Comparison of ENCODE assay signal across 11 cellular contexts in genomic region chr4:6992728-6993655, GRCh38. TPM values are rescaled to one million over a fixed set of nuclear protein-coding genes. Genes with fewer than 3 reads are reported as not detected.
DNase-seq lines count a peak whose midpoint lies in the region; ATAC-seq, FAIRE-seq and TF ChIP-seq lines count a peak whose summit lies in the region.
"Had no signal": no experiment of that assay in that cellular context is flagged by ENCODE, and none has a peak within 500 bp of the region (broad histone marks: within the 10 kb centered on the region; RNA-seq: fewer than 3 reads in every experiment).

No MANE protein-coding gene starts in this region.

- H3K9me3 Mint-ChIP-seq in astrocyte (ENCODE audit: unreplicated experiment) (no peaks in the 10 kb centered on the region), neural progenitor cell (no peaks in the 10 kb centered on the region)
- H3K9me3 Mint-ChIP-seq: T-cell had no signal

- no peak overlapping the region for H3K4ac ChIP-seq in IMR-90 (ENCODE audit: low read depth, low read length)

- peaks cover 35 to 64% of the 10 kb centered on the region in 2 experiments for H3K79me1 ChIP-seq in IMR-90 (ENCODE audit: low read depth in 1 of 2, low read length in 2 of 2)

- 100% methylated on average over 2 of the region's 13 CpGs; no CpG with 5 or more reads in 1 of the 2 experiments for WGBS in IMR-90 (ENCODE audit: extremely low coverage in 2 of 2, insufficient read length in 1 of 2), 2 experiments

- H3K4me3 ChIP-seq in IMR-90 (ENCODE audit: insufficient read depth, low read depth, low read length) (no peak overlapping the region), astrocyte (ENCODE audit: insufficient read depth, low read depth, low read length) (no peak overlapping the region), neural progenitor cell (no peak overlapping the region)
- H3K4me3 ChIP-seq: gastrocnemius medialis had no signal

- H3K9me3 ChIP-seq in IMR-90 (ENCODE audit: control insufficient read depth, insufficient read depth, low read length) (no peaks in the 10 kb centered on the region), astrocyte (ENCODE audit: insufficient read depth, low read depth, low read length) (no peaks in the 10 kb centered on the region), neural progenitor cell (ENCODE audit: low read depth) (no peaks in the 10 kb centered on the region)
- H3K9me3 ChIP-seq: gastrocnemius medialis had no signal

- H3K27ac Mint-ChIP-seq in astrocyte (ENCODE audit: unreplicated experiment) (peak overlapping the region; percentile 35), neural progenitor cell (peak overlapping the region; percentile 40)

- no peak overlapping the region for H2AK5ac ChIP-seq in IMR-90 (ENCODE audit: low read depth, low read length)

- no peak overlapping the region for H2BK120ac ChIP-seq in IMR-90 (ENCODE audit: low read depth, low read length)

- H3K4me1 ChIP-seq in IMR-90 (ENCODE audit: control insufficient read depth, insufficient read depth, low read length) = peaks cover 15% of the 10 kb centered on the region
- H3K4me1 ChIP-seq in astrocyte (ENCODE audit: insufficient read depth, low read length) = peaks cover 21% of the 10 kb centered on the region
- H3K4me1 ChIP-seq in neural progenitor cell = peaks cover 18% of the 10 kb centered on the region

- CTCF ChIA-PET in IMR-90 (lab: Yijun Ruan, JAX) = interaction anchor here (1.5 kb wide), 1 partner anchor 78 kb away, joined by 5 read pairs; no protein-coding TSS in a partner anchor

- no peak overlapping the region for H2BK5ac ChIP-seq in IMR-90 (ENCODE audit: low read depth, low read length, poor library complexity, severe bottlenecking)

- H3K36me3 ChIP-seq in IMR-90 (ENCODE audit: control insufficient read depth, insufficient read depth, low read length) (peaks cover 14% of the 10 kb centered on the region), astrocyte (ENCODE audit: insufficient read depth, low read length) (peaks cover 5% of the 10 kb centered on the region), neural progenitor cell (no peaks in the 10 kb centered on the region)

- no peak for TF ChIP-seq POLR2A in IMR-90 (IDR thresholded peaks at IDR 0.05; ENCODE audit: low read depth, low read length)

- no peak overlapping the region for H4K91ac ChIP-seq in IMR-90 (ENCODE audit: insufficient read depth, low read depth, low read length)

- H3F3A ChIP-seq in neural progenitor cell (ENCODE audit: low read depth) = peaks cover under 1% of the 10 kb centered on the region

- peak; percentile 93 for DNase-seq in DMS79 (lab: John Stamatoyannopoulos, UW)
- DNase-seq in IMR-90 = peak; percentile 40
- peak; percentile 37 for DNase-seq in astrocyte (ENCODE audit: low read depth)
- no peak for DNase-seq in neural progenitor cell (ENCODE audit: low spot score)
- DNase-seq: gastrocnemius medialis, T-cell had no signal

- dilution Hi-C loops in IMR-90 (cut with HindIII; ENCODE audit: low sequenced_read_pairs, unreplicated experiment) = no loop called here

- ATAC-seq in IMR-90 (ENCODE audit: low read depth) (peak; percentile 14; the same call in 1 of the 2 replicates), GM18519 (IDR thresholded peaks at IDR 0.05; ENCODE audit: low FRiP score, unreplicated experiment) (no peak), HG03378 (IDR thresholded peaks at IDR 0.05; ENCODE audit: unreplicated experiment) (no peak), HG03520 (IDR thresholded peaks at IDR 0.05; ENCODE audit: unreplicated experiment) (no peak), HG02623 (IDR thresholded peaks at IDR 0.05; ENCODE audit: unreplicated experiment) (no peak)
- ATAC-seq: HCT116, T-cell had no signal

- no peak overlapping the region for H3K4me2 ChIP-seq in IMR-90 (ENCODE audit: low read depth, low read length)
- no peak overlapping the region for H3K4me2 ChIP-seq in astrocyte (ENCODE audit: low read length)
- no peak overlapping the region for H3K4me2 ChIP-seq in neural progenitor cell

- no peak overlapping the region for H2AFZ ChIP-seq in IMR-90 (replicated peaks; ENCODE audit: low read length, poor library complexity)
- no peak overlapping the region for H2AFZ ChIP-seq in astrocyte (ENCODE audit: low read depth, low read length)
- H2AFZ ChIP-seq in neural progenitor cell (replicated peaks) = no peak overlapping the region

- no TSS peak for BruUV-seq in IMR-90 (replicated peaks; lab: Mats Ljungman, UMichigan)

- H3K4me1 Mint-ChIP-seq in astrocyte (ENCODE audit: low read depth, unreplicated experiment) (peaks cover 31% of the 10 kb centered on the region), neural progenitor cell (peaks cover 33% of the 10 kb centered on the region)

- peaks cover 28% of the 10 kb centered on the region for H3K9me1 ChIP-seq in IMR-90 (ENCODE audit: insufficient read depth, low read length)

- H2BK20ac ChIP-seq in IMR-90 (ENCODE audit: low read depth, low read length) = no peak overlapping the region

- H3K9ac ChIP-seq in IMR-90 (ENCODE audit: low read depth, low read length) (no peak overlapping the region), astrocyte (ENCODE audit: low read length) (no peak overlapping the region), neural progenitor cell (no peak overlapping the region)

- H3K27ac ChIP-seq in IMR-90 (ENCODE audit: insufficient read depth, low read length) = no peak overlapping the region
- no peak overlapping the region for H3K27ac ChIP-seq in astrocyte (ENCODE audit: low read depth, low read length)
- H3K27ac ChIP-seq in neural progenitor cell = no peak overlapping the region

- H3K23ac ChIP-seq in IMR-90 (ENCODE audit: low read depth, low read length) = 0 out of 2 replicates have a peak overlapping the region, but pooled peaks have one; percentile 10

- no peak overlapping the region for H2AK9ac ChIP-seq in IMR-90 (replicated peaks; ENCODE audit: low read depth, low read length, poor library complexity)

- H3K14ac ChIP-seq in IMR-90 (replicated peaks; ENCODE audit: low read depth, low read length) = no peak overlapping the region

- H3K79me2 ChIP-seq in astrocyte (ENCODE audit: insufficient read depth, low read length) (peaks cover 40% of the 10 kb centered on the region), neural progenitor cell (ENCODE audit: low read depth) (peaks cover 58% of the 10 kb centered on the region)

- H4K8ac ChIP-seq in IMR-90 (ENCODE audit: low read depth in 2 of 2, low read length in 2 of 2) = no peak overlapping the region

- no peaks in the 10 kb centered on the region for H3K27me3 Mint-ChIP-seq in astrocyte (ENCODE audit: low read depth, unreplicated experiment)
- peaks cover 4% of the 10 kb centered on the region for H3K27me3 Mint-ChIP-seq in neural progenitor cell (ENCODE audit: insufficient read depth, low read depth)
- H3K27me3 Mint-ChIP-seq: T-cell had no signal

- H3K36me3 Mint-ChIP-seq in astrocyte (ENCODE audit: low read depth, unreplicated experiment) (peaks cover 12% of the 10 kb centered on the region), neural progenitor cell (peaks cover 19% of the 10 kb centered on the region)

- intact Hi-C loops in IMR-90 (cut with micrococcal nuclease) = loop anchor here (5.0 kb wide), 1 partner anchor 271 kb away; no protein-coding TSS in a partner anchor

- no peak overlapping the region for H4K5ac ChIP-seq in IMR-90 (ENCODE audit: low read depth, low read length)

- H3K18ac ChIP-seq in IMR-90 (ENCODE audit: low read depth, low read length) = no peak overlapping the region

- no peak overlapping the region for H2BK15ac ChIP-seq in IMR-90 (ENCODE audit: low read depth, low read length)

- no peak overlapping the region for H3K56ac ChIP-seq in IMR-90 (ENCODE audit: extremely low read depth, insufficient read depth, low read length)

- TF ChIP-seq RAD21 in IMR-90 (IDR thresholded peaks at IDR 0.05; ENCODE audit: low read length) = no peak

- POLR2A ChIA-PET in IMR-90 (lab: Charles Lee; ENCODE audit: unreplicated experiment) = no interaction called here

- TF ChIP-seq CTCF in IMR-90 (conservative IDR thresholded peaks at IDR 0.05; ENCODE audit: low read depth, low read length) = no peak
- no peak for TF ChIP-seq CTCF in astrocyte (IDR thresholded peaks at IDR 0.05; ENCODE audit: insufficient read depth, low read depth, low read length)
- TF ChIP-seq CTCF in neural progenitor cell (IDR thresholded peaks at IDR 0.05) = no peak

- H4K20me1 ChIP-seq in IMR-90 (ENCODE audit: insufficient read depth, low read length) (peaks cover 46% of the 10 kb centered on the region), astrocyte (ENCODE audit: insufficient read depth, low read length) (peaks cover 57% of the 10 kb centered on the region), neural progenitor cell (ENCODE audit: low read depth) (peaks cover 64% of the 10 kb centered on the region)

- H3K27me3 ChIP-seq in IMR-90 (ENCODE audit: control insufficient read depth, insufficient read depth, low read length) = no peaks in the 10 kb centered on the region
- no peaks in the 10 kb centered on the region for H3K27me3 ChIP-seq in astrocyte (ENCODE audit: insufficient read depth, low read length)
- H3K27me3 ChIP-seq in neural progenitor cell = no peaks in the 10 kb centered on the region
- H3K27me3 ChIP-seq: gastrocnemius medialis had no signal

- in situ Hi-C loops in IMR-90 (cut with MboI; ENCODE audit: low sequenced_read_pairs) = no loop called here

- peak overlapping the region; percentile 5 for H3K4me3 Mint-ChIP-seq in astrocyte (ENCODE audit: unreplicated experiment)
- H3K4me3 Mint-ChIP-seq in neural progenitor cell = no peak overlapping the region
- H3K4me3 Mint-ChIP-seq: T-cell had no signal

- FAIRE-seq in astrocyte (lab: Jason Lieb, UNC) = no peak

TF ChIP-seq in IMR-90, 13 proteins besides CTCF, POLR2A, EP300 and RAD21 (continues in another document):
- no peak for TF ChIP-seq NFE2L2 (IDR thresholded peaks at IDR 0.05; ENCODE audit: low read depth, low read length)
- no peak for TF ChIP-seq MAZ (IDR thresholded peaks at IDR 0.05; ENCODE audit: borderline replicate concordance, low read depth, low read length)
- TF ChIP-seq, protein P1, sequence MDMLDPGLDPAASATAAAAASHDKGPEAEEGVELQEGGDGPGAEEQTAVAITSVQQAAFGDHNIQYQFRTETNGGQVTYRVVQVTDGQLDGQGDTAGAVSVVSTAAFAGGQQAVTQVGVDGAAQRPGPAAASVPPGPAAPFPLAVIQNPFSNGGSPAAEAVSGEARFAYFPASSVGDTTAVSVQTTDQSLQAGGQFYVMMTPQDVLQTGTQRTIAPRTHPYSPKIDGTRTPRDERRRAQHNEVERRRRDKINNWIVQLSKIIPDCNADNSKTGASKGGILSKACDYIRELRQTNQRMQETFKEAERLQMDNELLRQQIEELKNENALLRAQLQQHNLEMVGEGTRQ (IDR thresholded peaks at IDR 0.05; ENCODE audit: low read depth, low read length) = no peak
- TF ChIP-seq SMC3 (IDR thresholded peaks at IDR 0.05; ENCODE audit: low read depth, low read length) = no peak

RNA-seq across cellular contexts. Expression of gene TADA2B, which starts 50.2 kb away (rescaled TPM):
- total RNA-seq in IMR-90 (2012; rRNA removed) (6.1 and 8.1 TPM in 2 replicates), astrocyte (18.0 and 19.8 TPM in 2 replicates), neural progenitor cell (ENCODE audit: low replicate concordance) (10.6 and 12.6 TPM in 2 replicates)
- polyA plus RNA-seq in IMR-90 (2012; rRNA removed) = 8.1 and 8.6 TPM in 2 replicates
- polyA plus RNA-seq in IMR-90 (2012; cell fraction: cytosol; rRNA removed) = 5.2 and 6.9 TPM in 2 replicates
- 5.7 and 6.6 TPM in 2 replicates for polyA plus RNA-seq in IMR-90 (2012; cell fraction: nucleus; rRNA removed; ENCODE audit: low replicate concordance)
